15 cellular contexts compared by ENCODE assay signal in genomic region chr2:19829672-19830071, GRCh38.
DNase-seq lines count a peak whose midpoint lies in the region; TF ChIP-seq lines count a peak whose summit lies in the region.
"Had no signal": no experiment of that assay in that cellular context is flagged by ENCODE, and none has a peak within 500 bp of the region (broad histone marks: within the 10 kb centered on the region; RNA-seq: fewer than 3 reads in every experiment).

No MANE protein-coding gene starts in this region.

- no peak overlapping the region for H3K4me3 ChIP-seq in osteoblast (ENCODE audit: insufficient read depth, low read length)
- H3K4me3 ChIP-seq: GM23248 had no signal

- H3K23ac ChIP-seq in H9 (ENCODE audit: insufficient read length, low read depth, low read length), result no peak overlapping the region

- no peak overlapping the region for H3K14ac ChIP-seq in H9 (ENCODE audit: insufficient read depth, low read length)

- H2BK12ac ChIP-seq in H9 (ENCODE audit: insufficient read length, low read depth, low read length), result no peak overlapping the region

- TF ChIP-seq CTCF in H9 (conservative IDR thresholded peaks at IDR 0.05) (no peak), osteoblast (IDR thresholded peaks at IDR 0.05; ENCODE audit: extremely low read depth, low read depth, low read length) (no peak)

- no peak overlapping the region for H2AFZ ChIP-seq in H9 (ENCODE audit: low read length)
- no peak overlapping the region for H2AFZ ChIP-seq in osteoblast (ENCODE audit: low read length)
- H2AFZ ChIP-seq: GM23248 had no signal

- peaks cover 10% of the 10 kb centered on the region for H3K27me3 Mint-ChIP-seq in H9 (ENCODE audit: low read depth)

- no peaks in the 10 kb centered on the region for H3K36me3 Mint-ChIP-seq in H9 (ENCODE audit: insufficient read depth in 1 of 3, low read depth in 3 of 3)
- H3K36me3 Mint-ChIP-seq: CD4-positive, alpha-beta memory T cell had no signal

- no peak overlapping the region for H3T11ph ChIP-seq in H9 (ENCODE audit: low read length)

- no peaks in the 10 kb centered on the region for H3K79me1 ChIP-seq in H9 (ENCODE audit: insufficient read depth, low read depth, low read length, poor library complexity, severe bottlenecking)

- no peaks in the 10 kb centered on the region for H3K27me3 ChIP-seq in H9 (ENCODE audit: insufficient read depth, low read length)
- H3K27me3 ChIP-seq in osteoblast (ENCODE audit: insufficient read depth, low read length), result no peaks in the 10 kb centered on the region

- no peak overlapping the region for H2BK5ac ChIP-seq in H9 (ENCODE audit: insufficient read length, low read length)

- H2BK120ac ChIP-seq in H9 (ENCODE audit: low read depth, low read length, poor library complexity, severe bottlenecking), result no peak overlapping the region

- H3K23me2 ChIP-seq in H9 (ENCODE audit: insufficient read length, low read depth, low read length, poor library complexity, severe bottlenecking), result no peaks in the 10 kb centered on the region

- H3K4me1 ChIP-seq in H9 (ENCODE audit: insufficient read depth, low read length) (no peaks in the 10 kb centered on the region), osteoblast (ENCODE audit: insufficient read depth, low read length) (no peaks in the 10 kb centered on the region)

- no peak overlapping the region for H2AK5ac ChIP-seq in H9 (ENCODE audit: insufficient read length, low read length)

- H3K9me3 ChIP-seq in H9 (ENCODE audit: control insufficient read depth, low read depth, low read length) (no peaks in the 10 kb centered on the region), osteoblast (ENCODE audit: low read depth, low read length) (no peaks in the 10 kb centered on the region)

- no peak overlapping the region for H3K56ac ChIP-seq in H9 (ENCODE audit: insufficient read length, low read depth, low read length)

- H4K5ac ChIP-seq in H9 (ENCODE audit: insufficient read length, low read depth, low read length), result no peak overlapping the region

- no peak overlapping the region for H3K4me2 ChIP-seq in H9 (ENCODE audit: insufficient read depth, insufficient read length, low read length)
- no peak overlapping the region for H3K4me2 ChIP-seq in osteoblast (ENCODE audit: insufficient read depth, low read length)

- no peak overlapping the region for H2BK20ac ChIP-seq in H9 (ENCODE audit: low read depth, low read length, poor library complexity, severe bottlenecking)

- H3K18ac ChIP-seq in H9 (ENCODE audit: insufficient read length, low read depth, low read length), result no peak overlapping the region

- no peak overlapping the region for H3K9ac ChIP-seq in H9 (ENCODE audit: extremely low read depth, insufficient read length, low read length)
- H3K9ac ChIP-seq: GM23248 had no signal

- no peak overlapping the region for H4K8ac ChIP-seq in H9 (replicated peaks; ENCODE audit: insufficient read length, low read depth, low read length)

- DNase-seq in H9 (peak; percentile 0), ecto neural progenitor cell (ENCODE audit: low spot score) (peak; percentile 4), mesenteric fat pad (ENCODE audit: low spot score) (peak; percentile 4), nucleus accumbens (lab: John Stamatoyannopoulos, UW) (no peak), osteoblast (ENCODE audit: insufficient read length, low spot score, missing footprints) (no peak), hippocampal formation (lab: John Stamatoyannopoulos, UW) (no peak)
- DNase-seq: C1 segment of cervical spinal cord; Calu3; CD4-positive, alpha-beta memory T cell; COR-L47; DMS53; DMS79 treated with DMSO at 0.1 percent for 48 hours; GF-D8; GM23248; H7 had no signal

- no peak overlapping the region for H3K4ac ChIP-seq in H9 (ENCODE audit: low read depth, low read length)

- H4K91ac ChIP-seq in H9 (ENCODE audit: insufficient read length, low read depth, low read length), result no peak overlapping the region

- H3K27ac ChIP-seq in H9 (ENCODE audit: insufficient read length, low read depth, low read length) (no peak overlapping the region), osteoblast (ENCODE audit: low read depth, low read length) (no peak overlapping the region)
- H3K27ac ChIP-seq: GM23248 had no signal

- H3K4me3 Mint-ChIP-seq in H9, result no peak overlapping the region
- H3K4me3 Mint-ChIP-seq: CD4-positive, alpha-beta memory T cell had no signal

- H3K36me3 ChIP-seq in osteoblast (ENCODE audit: insufficient read depth, low read length), result no peaks in the 10 kb centered on the region

- no peaks in the 10 kb centered on the region for H4K20me1 ChIP-seq in H9 (ENCODE audit: control insufficient read depth, insufficient read depth, insufficient read length)
- no peaks in the 10 kb centered on the region for H4K20me1 ChIP-seq in osteoblast (ENCODE audit: insufficient read depth, low read length)

- no peaks in the 10 kb centered on the region for H3K79me2 ChIP-seq in H9 (ENCODE audit: insufficient read depth, low read length)
- no peaks in the 10 kb centered on the region for H3K79me2 ChIP-seq in osteoblast (ENCODE audit: insufficient read depth, low read length)

- no peak overlapping the region for H2BK15ac ChIP-seq in H9 (ENCODE audit: low read depth, low read length)

- H3K9me3 Mint-ChIP-seq in H9, result peaks cover 3 to 7% of the 10 kb centered on the region in 2 experiments; a peak in 2 of 5 replicates

- no peak overlapping the region for H3K27ac Mint-ChIP-seq in H9
- H3K27ac Mint-ChIP-seq: CD4-positive, alpha-beta memory T cell had no signal

- no peaks in the 10 kb centered on the region for H3K4me1 Mint-ChIP-seq in H9
- H3K4me1 Mint-ChIP-seq: CD4-positive, alpha-beta memory T cell had no signal

Comparison
In these comparisons a context has a peak if more than half of its experiments do, and no peak if none do; other contexts are left out.
1. DNase-seq: peak in H9 (single experiment), ecto neural progenitor cell (single experiment) and mesenteric fat pad (single experiment); none in nucleus accumbens (0 of 56), osteoblast (single experiment) and hippocampal formation (0 of 2).